Comparison of ENCODE assay signal across 15 cellular contexts in the genomic region with DNA sequence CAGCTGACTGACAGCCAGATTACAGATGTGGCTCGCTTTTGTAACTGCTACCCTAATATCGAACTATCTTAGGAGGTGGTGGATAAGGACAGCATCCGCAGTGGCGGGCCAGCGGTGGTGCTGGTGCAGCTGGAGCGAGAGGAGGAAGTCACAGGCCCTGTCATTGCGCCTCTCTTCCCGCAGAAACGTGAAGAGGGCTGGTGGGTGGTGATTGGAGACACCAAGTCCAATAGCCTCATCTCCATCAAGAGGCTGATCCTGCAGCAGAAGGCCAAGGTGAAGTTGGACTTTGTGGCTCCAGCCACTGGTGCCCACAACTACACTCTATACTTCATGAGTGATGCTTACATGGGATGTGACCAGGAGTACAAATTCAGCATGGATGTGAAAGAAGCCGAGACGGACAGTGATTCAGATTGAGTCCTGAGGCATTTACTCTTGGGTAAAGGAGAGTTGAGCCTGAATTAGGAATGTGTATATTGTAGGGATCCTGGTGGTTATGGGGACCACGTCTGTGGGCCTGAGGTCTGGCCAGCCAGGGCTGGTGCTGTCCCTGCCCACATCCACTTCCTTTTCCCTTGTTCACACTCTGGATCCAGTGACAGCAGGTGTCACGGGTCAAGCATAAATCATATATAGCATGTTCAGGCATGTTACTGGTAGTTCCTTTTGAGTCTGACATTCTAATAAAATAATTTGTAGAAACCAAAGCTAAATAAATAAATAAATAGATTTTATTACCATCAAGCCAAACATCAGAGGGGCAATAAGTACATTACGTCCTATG.
DNase-seq lines count a peak whose midpoint lies in the region; ATAC-seq, FAIRE-seq and TF ChIP-seq lines count a peak whose summit lies in the region.
"Had no signal": no experiment of that assay in that cellular context is flagged by ENCODE, and none has a peak within 500 bp of the region (broad histone marks: within the 10 kb centered on the region; RNA-seq: fewer than 3 reads in every experiment).

No MANE protein-coding gene starts in this region.

- ATAC-seq in activated CD8-positive, alpha-beta memory T cell treated with anti-CD3 and anti-CD28 coated beads, Interleukin-2, amount 10 ng/mL, durations not matched to agents 7 days and 5 days, result no peak
- ATAC-seq in IMR-90 (ENCODE audit: low read depth) (no peak), heart left ventricle (no peak), HG03354 (IDR thresholded peaks at IDR 0.05; ENCODE audit: poor library complexity, severe bottlenecking, unreplicated experiment) (no peak)
- ATAC-seq in stimulated activated effector memory CD8-positive, alpha-beta T cell treated with anti-CD3 and anti-CD28 coated beads, Interleukin-12 subunit alpha, Interleukin-12 subunit beta, amount 100 ng/mL, for 72 hours, result no peak

- H3K56ac ChIP-seq in IMR-90 (ENCODE audit: extremely low read depth, insufficient read depth, low read length), result no peak overlapping the region

- H3K4me3 ChIP-seq in IMR-90 (ENCODE audit: insufficient read depth, low read depth, low read length), result no peak overlapping the region
- no peak overlapping the region for H3K4me3 ChIP-seq in bronchial epithelial cell (ENCODE audit: low read depth, low read length)
- no peak overlapping the region for H3K4me3 ChIP-seq in heart left ventricle

- H3K36me3 ChIP-seq in IMR-90 (ENCODE audit: control insufficient read depth, insufficient read depth, low read length), result peaks cover 24% of the 10 kb centered on the region
- H3K36me3 ChIP-seq in bronchial epithelial cell (ENCODE audit: control insufficient read depth, insufficient read depth, low read length), result peaks cover 12% of the 10 kb centered on the region
- H3K36me3 ChIP-seq in heart left ventricle, result peaks cover 0 to 64% (median 58%) of the 10 kb centered on the region in 9 donors

- POLR2A ChIA-PET in IMR-90 (lab: Charles Lee; ENCODE audit: unreplicated experiment), result interaction anchor here (0.7 kb wide), 1 partner anchor 102 kb away, joined by 4 read pairs; no protein-coding TSS in a partner anchor

- no peak overlapping the region for H2BK20ac ChIP-seq in IMR-90 (ENCODE audit: low read depth, low read length)

- peaks cover 3% of the 10 kb centered on the region; the same call in 1 of the 2 replicates for H3K4me1 ChIP-seq in IMR-90 (ENCODE audit: control insufficient read depth, insufficient read depth, low read length)
- H3K4me1 ChIP-seq in heart left ventricle, result peaks cover 0 to 5% (median 0%) of the 10 kb centered on the region in 12 donors
- H3K4me1 ChIP-seq: Caco-2 had no signal

- H2AFZ ChIP-seq in IMR-90 (replicated peaks; ENCODE audit: low read length, poor library complexity), result no peak overlapping the region

- no peak overlapping the region for H3K9ac ChIP-seq in IMR-90 (ENCODE audit: low read depth, low read length)

- no peak overlapping the region for H3K14ac ChIP-seq in IMR-90 (replicated peaks; ENCODE audit: low read depth, low read length)

- no peak overlapping the region for H3K4ac ChIP-seq in IMR-90 (ENCODE audit: low read depth, low read length)

- no peak overlapping the region for H3K4me3 Mint-ChIP-seq in activated CD8-positive, alpha-beta memory T cell treated with anti-CD3 and anti-CD28 coated beads, Interleukin-2, amount 10 ng/mL, durations not matched to agents 7 days and 5 days
- H3K4me3 Mint-ChIP-seq in stimulated activated effector memory CD8-positive, alpha-beta T cell treated with anti-CD3 and anti-CD28 coated beads, Interleukin-12 subunit alpha, Interleukin-12 subunit beta, amount 100 ng/mL, for 72 hours, result no peak overlapping the region
- H3K4me3 Mint-ChIP-seq: CD8-positive, alpha-beta memory T cell; HFFc6 had no signal

- peak; percentile 16 for DNase-seq in activated CD8-positive, alpha-beta memory T cell treated with anti-CD3 and anti-CD28 coated beads, Interleukin-2, amount 10 ng/mL, durations not matched to agents 7 days and 5 days
- no peak for DNase-seq in activated CD8-positive, alpha-beta memory T cell treated with anti-CD3 and anti-CD28 coated beads, Interleukin-2, amount 50 U/mL, for 4 hours
- DNase-seq in IMR-90 (no peak), bronchial epithelial cell (ENCODE audit: low read depth) (peak; percentile 73), KG1 (lab: John Stamatoyannopoulos, UW) (no peak), heart left ventricle (no peak)
- DNase-seq in stimulated activated effector memory CD8-positive, alpha-beta T cell treated with anti-CD3 and anti-CD28 coated beads, Interleukin-12 subunit alpha, Interleukin-12 subunit beta, amount 100 ng/mL, for 72 hours (ENCODE audit: low spot score in 2 of 2), result no peak
- DNase-seq: Caco-2; CD8-positive, alpha-beta memory T cell; DND-41; GDM1; HCEC 1CT; HFFc6 had no signal

- H3K9me3 ChIP-seq in IMR-90 (ENCODE audit: control insufficient read depth, insufficient read depth, low read length) (no peaks in the 10 kb centered on the region), heart left ventricle (no peaks in the 10 kb centered on the region)
- H3K9me3 ChIP-seq: Caco-2 had no signal

- intact Hi-C loops in IMR-90 (cut with micrococcal nuclease) (no loop called here), heart left ventricle (cut with DNase I) (no loop called here)

- TF ChIP-seq CTCF in IMR-90 (conservative IDR thresholded peaks at IDR 0.05; ENCODE audit: low read depth, low read length) (no peak), bronchial epithelial cell (IDR thresholded peaks at IDR 0.05; ENCODE audit: insufficient read depth, low read length, severe bottlenecking) (no peak), heart left ventricle (IDR thresholded peaks at IDR 0.05) (no peak)

- H4K8ac ChIP-seq in IMR-90 (ENCODE audit: low read depth in 2 of 2, low read length in 2 of 2), result no peak overlapping the region

- H2BK5ac ChIP-seq in IMR-90 (ENCODE audit: low read depth, low read length, poor library complexity, severe bottlenecking), result no peak overlapping the region

- no peak for FAIRE-seq in bronchial epithelial cell (lab: Jason Lieb, UNC)

- WGBS in IMR-90 (ENCODE audit: extremely low coverage in 2 of 2, insufficient read length in 1 of 2), 2 experiments, result 100% methylated on average over 2 of the region's 14 CpGs; no CpG with 5 or more reads in 1 of the 2 experiments
- WGBS in heart left ventricle, 4 donors, result 92 to 96% (median 93%) methylated on average over 14 of the region's 14 CpGs

- H3K18ac ChIP-seq in IMR-90 (ENCODE audit: low read depth, low read length), result no peak overlapping the region

- in situ Hi-C loops in IMR-90 (cut with MboI; ENCODE audit: low sequenced_read_pairs), result no loop called here

- no peak overlapping the region for H4K5ac ChIP-seq in IMR-90 (ENCODE audit: low read depth, low read length)

- peaks cover 0 to 19% of the 10 kb centered on the region in 2 experiments; a peak in 2 of 4 replicates for H3K79me1 ChIP-seq in IMR-90 (ENCODE audit: low read depth in 1 of 2, low read length in 2 of 2)

- H2AK5ac ChIP-seq in IMR-90 (ENCODE audit: low read depth, low read length), result peak overlapping the region; percentile 59; the same call in 1 of the 2 replicates

- H3K27me3 Mint-ChIP-seq in activated CD8-positive, alpha-beta memory T cell treated with anti-CD3 and anti-CD28 coated beads, Interleukin-2, amount 10 ng/mL, durations not matched to agents 7 days and 5 days, result no peaks in the 10 kb centered on the region
- H3K27me3 Mint-ChIP-seq: CD8-positive, alpha-beta memory T cell had no signal

- no peak overlapping the region for H3K27ac Mint-ChIP-seq in activated CD8-positive, alpha-beta memory T cell treated with anti-CD3 and anti-CD28 coated beads, Interleukin-2, amount 10 ng/mL, durations not matched to agents 7 days and 5 days
- peak overlapping the region; percentile 68 for H3K27ac Mint-ChIP-seq in stimulated activated effector memory CD8-positive, alpha-beta T cell treated with anti-CD3 and anti-CD28 coated beads, Interleukin-12 subunit alpha, Interleukin-12 subunit beta, amount 100 ng/mL, for 72 hours
- H3K27ac Mint-ChIP-seq: HFFc6 had no signal

- CTCF ChIA-PET in activated CD8-positive, alpha-beta memory T cell treated with anti-CD3 and anti-CD28 coated beads, Interleukin-2, amount 10 ng/mL, durations not matched to agents 7 days and 5 days (lab: Charles Lee), result interaction anchor here (0.6 to 1.0 kb wide), 4 partner anchors 13 to 170 kb away, joined by 3 read pairs; no protein-coding TSS in a partner anchor
- CTCF ChIA-PET in IMR-90 (lab: Yijun Ruan, JAX), result no interaction called here

- H3K4me2 ChIP-seq in IMR-90 (ENCODE audit: low read depth, low read length), result no peak overlapping the region

- dilution Hi-C loops in IMR-90 (cut with HindIII; ENCODE audit: low sequenced_read_pairs, unreplicated experiment), result no loop called here

- no peak overlapping the region for H2AK9ac ChIP-seq in IMR-90 (replicated peaks; ENCODE audit: low read depth, low read length, poor library complexity)

- no peak overlapping the region for H3K27ac ChIP-seq in IMR-90 (ENCODE audit: insufficient read depth, low read length)
- H3K27ac ChIP-seq in heart left ventricle, result no peak overlapping the region
- H3K27ac ChIP-seq: 22Rv1 had no signal

- no peaks in the 10 kb centered on the region for H4K20me1 ChIP-seq in IMR-90 (ENCODE audit: insufficient read depth, low read length)

- TF ChIP-seq POLR2A in IMR-90 (IDR thresholded peaks at IDR 0.05; ENCODE audit: low read depth, low read length) (no peak), heart left ventricle (IDR thresholded peaks at IDR 0.05) (no peak)

- TF ChIP-seq RAD21 in IMR-90 (IDR thresholded peaks at IDR 0.05; ENCODE audit: low read length), result no peak

- TSS peak; percentile 81 for BruUV-seq in IMR-90 (replicated peaks; lab: Mats Ljungman, UMichigan)

- no peaks in the 10 kb centered on the region for H3K9me3 Mint-ChIP-seq in activated CD8-positive, alpha-beta memory T cell treated with anti-CD3 and anti-CD28 coated beads, Interleukin-2, amount 10 ng/mL, durations not matched to agents 7 days and 5 days (ENCODE audit: low read depth)
- H3K9me3 Mint-ChIP-seq in stimulated activated effector memory CD8-positive, alpha-beta T cell treated with anti-CD3 and anti-CD28 coated beads, Interleukin-12 subunit alpha, Interleukin-12 subunit beta, amount 100 ng/mL, for 72 hours, result no peaks in the 10 kb centered on the region
- H3K9me3 Mint-ChIP-seq: CD8-positive, alpha-beta memory T cell; HFFc6 had no signal

- no peak overlapping the region for H3K23ac ChIP-seq in IMR-90 (ENCODE audit: low read depth, low read length)

- H3K36me3 Mint-ChIP-seq in activated CD8-positive, alpha-beta memory T cell treated with anti-CD3 and anti-CD28 coated beads, Interleukin-2, amount 10 ng/mL, durations not matched to agents 7 days and 5 days, result peaks cover 16% of the 10 kb centered on the region
- H3K36me3 Mint-ChIP-seq in stimulated activated effector memory CD8-positive, alpha-beta T cell treated with anti-CD3 and anti-CD28 coated beads, Interleukin-12 subunit alpha, Interleukin-12 subunit beta, amount 100 ng/mL, for 72 hours, result peaks cover 49% of the 10 kb centered on the region

- H3K27me3 ChIP-seq in IMR-90 (ENCODE audit: control insufficient read depth, insufficient read depth, low read length) (no peaks in the 10 kb centered on the region), bronchial epithelial cell (ENCODE audit: control insufficient read depth, insufficient read depth, low read length) (no peaks in the 10 kb centered on the region), heart left ventricle (no peaks in the 10 kb centered on the region)

- peaks cover 11% of the 10 kb centered on the region for H3K4me1 Mint-ChIP-seq in activated CD8-positive, alpha-beta memory T cell treated with anti-CD3 and anti-CD28 coated beads, Interleukin-2, amount 10 ng/mL, durations not matched to agents 7 days and 5 days
- peaks cover 5% of the 10 kb centered on the region for H3K4me1 Mint-ChIP-seq in stimulated activated effector memory CD8-positive, alpha-beta T cell treated with anti-CD3 and anti-CD28 coated beads, Interleukin-12 subunit alpha, Interleukin-12 subunit beta, amount 100 ng/mL, for 72 hours
- H3K4me1 Mint-ChIP-seq: CD8-positive, alpha-beta memory T cell had no signal

- H2BK15ac ChIP-seq in IMR-90 (ENCODE audit: low read depth, low read length), result no peak overlapping the region

- no peak overlapping the region for H4K91ac ChIP-seq in IMR-90 (ENCODE audit: insufficient read depth, low read depth, low read length)

- H3K9me1 ChIP-seq in IMR-90 (ENCODE audit: insufficient read depth, low read length), result peaks cover 15% of the 10 kb centered on the region

- no peak overlapping the region for H2BK120ac ChIP-seq in IMR-90 (ENCODE audit: low read depth, low read length)

Comparison
In these comparisons a context has a peak if more than half of its experiments do, and no peak if none do; other contexts are left out.
1. DNase-seq: peak in activated CD8-positive, alpha-beta memory T cell treated with anti-CD3 and anti-CD28 coated beads, Interleukin-2, amount 10 ng/mL, durations not matched to agents 7 days and 5 days (single experiment) and bronchial epithelial cell (single experiment); none in activated CD8-positive, alpha-beta memory T cell treated with anti-CD3 and anti-CD28 coated beads, Interleukin-2, amount 50 U/mL, for 4 hours (single experiment), IMR-90 (single experiment), stimulated activated effector memory CD8-positive, alpha-beta T cell treated with anti-CD3 and anti-CD28 coated beads, Interleukin-12 subunit alpha, Interleukin-12 subunit beta, amount 100 ng/mL, for 72 hours (0 of 2), KG1 (single experiment) and heart left ventricle (0 of 5).